Comparison of ENCODE assay signal across 8 cellular contexts in genomic region chr15:42576040-42576594, GRCh38. TPM values are rescaled to one million over a fixed set of nuclear protein-coding genes. Genes with fewer than 3 reads are reported as not detected.
DNase-seq lines count a peak whose midpoint lies in the region; ATAC-seq, FAIRE-seq and TF ChIP-seq lines count a peak whose summit lies in the region.

No MANE protein-coding gene starts in this region.

- H3K36me3 ChIP-seq in neural progenitor cell: no peaks in the 10 kb centered on the region

- H3F3A ChIP-seq in neural progenitor cell (ENCODE audit: low read depth): peaks cover 26% of the 10 kb centered on the region

- no peak for ATAC-seq in CD4-positive, alpha-beta T cell (ENCODE audit: poor library complexity)
- ATAC-seq in GM18858 (IDR thresholded peaks at IDR 0.05; ENCODE audit: unreplicated experiment) (no peak), HG03342 (IDR thresholded peaks at IDR 0.05; ENCODE audit: unreplicated experiment) (no peak), GM19397 (IDR thresholded peaks at IDR 0.05; ENCODE audit: unreplicated experiment) (no peak)

- no peak overlapping the region for H3K27ac ChIP-seq in CD4-positive, alpha-beta T cell (ENCODE audit: low read depth, low read length)
- H3K27ac ChIP-seq in neural progenitor cell: no peak overlapping the region

- no peak for TF ChIP-seq POLR2A in H54 (IDR thresholded peaks at IDR 0.05; ENCODE audit: low read depth, low read length)

- FAIRE-seq in H54 (lab: Jason Lieb, UNC): no peak

- H3K4me3 Mint-ChIP-seq in CD4-positive, alpha-beta T cell: peak overlapping the region; percentile 94
- peak overlapping the region; percentile 97 for H3K4me3 Mint-ChIP-seq in neural progenitor cell

- H3K4me1 ChIP-seq in neural progenitor cell: peaks cover 9% of the 10 kb centered on the region

- peaks cover 33% of the 10 kb centered on the region for H3K79me2 ChIP-seq in neural progenitor cell (ENCODE audit: low read depth)

- H3K9me3 ChIP-seq in CD4-positive, alpha-beta T cell (ENCODE audit: control insufficient read depth, low read length): no peaks in the 10 kb centered on the region
- H3K9me3 ChIP-seq in neural progenitor cell (ENCODE audit: low read depth): no peaks in the 10 kb centered on the region

- H3K4me2 ChIP-seq in neural progenitor cell: peak overlapping the region; percentile 83

- H3K9ac ChIP-seq in neural progenitor cell: peak overlapping the region; percentile 31

- CTCF ChIA-PET in CD4-positive, alpha-beta T cell (lab: Charles Lee): interaction anchor here (0.8 to 1.6 kb wide), 2 partner anchors 16 to 27 kb away, joined by 3 to 5 read pairs; no protein-coding TSS in a partner anchor

- peaks cover 32% of the 10 kb centered on the region for H3K4me1 Mint-ChIP-seq in CD4-positive, alpha-beta T cell (ENCODE audit: low read depth)
- H3K4me1 Mint-ChIP-seq in neural progenitor cell: peaks cover 21% of the 10 kb centered on the region

- peak overlapping the region; percentile 27 for H2AFZ ChIP-seq in neural progenitor cell (replicated peaks)

- no peak for TF ChIP-seq CTCF in CD4-positive, alpha-beta T cell (IDR thresholded peaks at IDR 0.05)
- TF ChIP-seq CTCF in LNCaP clone FGC (IDR thresholded peaks at IDR 0.05; ENCODE audit: control insufficient read depth, extremely low read depth, insufficient read depth): no peak
- no peak for TF ChIP-seq CTCF in neural progenitor cell (IDR thresholded peaks at IDR 0.05)

- DNase-seq in CD4-positive, alpha-beta T cell: no peak
- DNase-seq in LNCaP clone FGC (ENCODE audit: low read depth) (no peak), dermis blood vessel endothelial cell (peak; percentile 16), neural progenitor cell (ENCODE audit: low spot score) (no peak), H54 (ENCODE audit: insufficient read length, low spot score) (no peak)

- POLR2A ChIA-PET in CD4-positive, alpha-beta T cell (lab: Charles Lee): interaction anchor here (0.8 to 2.1 kb wide), 11 partner anchors 9 to 1881 kb away, joined by 3 to 29 read pairs (median 4); partner anchors contain the start of genes GANC, HAUS2, LRRC57 and RAD51

- H3K27me3 ChIP-seq in CD4-positive, alpha-beta T cell (ENCODE audit: control insufficient read depth, insufficient read depth, low read length): no peaks in the 10 kb centered on the region
- H3K27me3 ChIP-seq in neural progenitor cell: peaks cover 31% of the 10 kb centered on the region

- intact Hi-C loops in CD4-positive, alpha-beta T cell (cut with DNase I, micrococcal nuclease): loop anchor here (5.0 kb wide), 3 partner anchors 76 to 531 kb away; partner anchors contain the start of genes CDAN1 (in 1 of the 2) and UBR1 (in 1 of the 2)

- H3K4me3 ChIP-seq in LNCaP clone FGC (ENCODE audit: low read depth, low read length) (peak overlapping the region; percentile 68), neural progenitor cell (peak overlapping the region; percentile 63)

- H3K36me3 Mint-ChIP-seq in CD4-positive, alpha-beta T cell (ENCODE audit: low read depth): no peaks in the 10 kb centered on the region
- peaks cover 14% of the 10 kb centered on the region for H3K36me3 Mint-ChIP-seq in neural progenitor cell

- peaks cover 16% of the 10 kb centered on the region for H3K27me3 Mint-ChIP-seq in CD4-positive, alpha-beta T cell
- H3K27me3 Mint-ChIP-seq in neural progenitor cell (ENCODE audit: insufficient read depth, low read depth): peaks cover 7% of the 10 kb centered on the region

- no peaks in the 10 kb centered on the region for H3K9me3 Mint-ChIP-seq in CD4-positive, alpha-beta T cell
- H3K9me3 Mint-ChIP-seq in neural progenitor cell: no peaks in the 10 kb centered on the region

- peak overlapping the region; percentile 76 for H3K27ac Mint-ChIP-seq in CD4-positive, alpha-beta T cell
- H3K27ac Mint-ChIP-seq in neural progenitor cell: peak overlapping the region; percentile 92

- peaks cover 6% of the 10 kb centered on the region for H4K20me1 ChIP-seq in neural progenitor cell (ENCODE audit: low read depth)

RNA-seq across cellular contexts. Expression of gene STARD9, which starts 0.7 kb away (rescaled TPM):
- 1 to 10 TPM; 2.8 to 4.6 TPM for total RNA-seq in CD4-positive, alpha-beta T cell
- total RNA-seq in dermis blood vessel endothelial cell (23.0 and 35.4 TPM in 2 replicates), neural progenitor cell (ENCODE audit: low replicate concordance) (11.9 and 17.0 TPM in 2 replicates)

RNA-seq across cellular contexts. Expression of gene HAUS2, which starts 27.5 kb away (rescaled TPM):
- total RNA-seq in CD4-positive, alpha-beta T cell: 10 to 100 TPM; 23.0 to 28.2 TPM
- 32.0 and 52.4 TPM in 2 replicates for total RNA-seq in dermis blood vessel endothelial cell
- total RNA-seq in neural progenitor cell (ENCODE audit: low replicate concordance): 42.9 and 72.2 TPM in 2 replicates

RNA-seq across cellular contexts. Expression of gene LRRC57, which starts 27.5 kb away (rescaled TPM):
- 10 to 100 TPM; 25.8 to 29.6 TPM for total RNA-seq in CD4-positive, alpha-beta T cell
- total RNA-seq in dermis blood vessel endothelial cell (32.8 and 36.3 TPM in 2 replicates), neural progenitor cell (ENCODE audit: low replicate concordance) (13.8 and 18.1 TPM in 2 replicates)
